ENCODE assay signal across 9 cellular contexts in the genomic region with DNA sequence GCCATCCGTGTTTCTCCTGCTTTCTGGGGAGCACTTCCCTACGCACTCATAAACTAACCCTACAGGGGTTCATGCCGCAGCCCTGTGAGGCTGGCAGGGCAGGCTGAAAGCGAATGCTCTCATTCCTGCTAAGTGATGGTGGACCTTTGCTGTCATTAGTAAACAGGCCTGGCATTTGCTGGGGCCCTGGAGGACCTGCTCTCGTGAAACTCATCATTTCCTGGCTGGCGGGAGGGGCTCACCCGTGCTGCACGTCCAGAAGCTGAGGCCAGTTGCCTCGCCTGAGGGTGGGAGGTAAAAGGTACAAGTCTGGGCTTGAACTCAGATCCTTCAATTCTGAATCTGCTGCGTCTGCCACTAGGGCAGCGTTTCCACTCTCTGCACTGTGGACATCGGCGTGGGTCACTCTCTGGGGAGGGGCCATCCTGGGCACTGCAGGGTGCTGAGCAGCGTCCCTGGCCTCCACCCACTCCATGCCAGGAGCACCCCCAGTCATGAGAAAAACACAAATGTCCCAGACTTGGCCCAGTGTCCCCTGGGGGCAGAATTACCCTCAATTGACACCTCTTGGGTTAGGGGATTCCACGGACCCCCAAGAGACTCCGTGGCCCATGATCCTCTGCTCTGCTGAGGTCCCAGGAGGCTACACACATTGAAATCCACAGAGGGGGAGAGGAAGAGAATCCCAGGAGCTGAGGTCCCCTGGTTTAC. TPM values are rescaled to one million over a fixed set of nuclear protein-coding genes. Genes with fewer than 3 reads are reported as not detected.
DNase-seq lines count a peak whose midpoint lies in the region; ATAC-seq, FAIRE-seq and TF ChIP-seq lines count a peak whose summit lies in the region.
"Had no signal": no experiment of that assay in that cellular context is flagged by ENCODE, and none has a peak within 500 bp of the region (broad histone marks: within the 10 kb centered on the region; RNA-seq: fewer than 3 reads in every experiment).

No MANE protein-coding gene starts in this region.

- H3K4me2 ChIP-seq in Loucy (ENCODE audit: low read depth, low read length, poor library complexity, severe bottlenecking) = peak overlapping the region; percentile 88
- H3K4me2 ChIP-seq in trophoblast cell (ENCODE audit: low read length) = no peak overlapping the region

- peaks cover 70% of the 10 kb centered on the region for H3K4me1 ChIP-seq in Loucy (ENCODE audit: insufficient read depth, low read length, poor library complexity, severe bottlenecking)
- peaks cover 20 to 24% of the 10 kb centered on the region in 2 experiments for H3K4me1 ChIP-seq in trophoblast cell (ENCODE audit: control insufficient read depth in 1 of 2, insufficient read depth in 2 of 2, low read length in 2 of 2)

- H2BK120ac ChIP-seq in trophoblast cell (ENCODE audit: insufficient read depth, low read length, poor library complexity) = peak overlapping the region; percentile 80

- peak overlapping the region; percentile 41 for H3K18ac ChIP-seq in trophoblast cell (ENCODE audit: low read length)

- H2AFZ ChIP-seq in Loucy (ENCODE audit: low read length) = no peak overlapping the region
- no peak overlapping the region for H2AFZ ChIP-seq in trophoblast cell (ENCODE audit: insufficient read depth, low read length, poor library complexity)

- H3K4me3 ChIP-seq in Loucy (ENCODE audit: low read length, poor library complexity, severe bottlenecking) = peak overlapping the region; percentile 71
- H3K4me3 ChIP-seq in bronchial epithelial cell (ENCODE audit: low read depth, low read length) = no peak overlapping the region
- no peak overlapping the region for H3K4me3 ChIP-seq in trophoblast cell (ENCODE audit: low read depth, low read length)

- no peaks in the 10 kb centered on the region for H3K36me3 ChIP-seq in Loucy (ENCODE audit: insufficient read depth, low read length)
- peaks cover 2% of the 10 kb centered on the region for H3K36me3 ChIP-seq in bronchial epithelial cell (ENCODE audit: control insufficient read depth, insufficient read depth, low read length)
- peaks cover 2 to 11% of the 10 kb centered on the region in 2 experiments for H3K36me3 ChIP-seq in trophoblast cell (ENCODE audit: control insufficient read depth in 1 of 2, insufficient read depth in 2 of 2, low read length in 2 of 2)

- peak overlapping the region; percentile 56 for H4K12ac ChIP-seq in trophoblast cell (ENCODE audit: low read depth, low read length)

- H3K79me1 ChIP-seq in trophoblast cell (ENCODE audit: low read length) = peaks cover 17% of the 10 kb centered on the region

- no peak overlapping the region for H3K23ac ChIP-seq in trophoblast cell (ENCODE audit: low read length)

- H3K9me2 ChIP-seq in Loucy (replicated peaks; ENCODE audit: low read depth, low read length) = no peaks in the 10 kb centered on the region

- no CpG with 5 or more reads among the region's 16 CpGs for WGBS in trophoblast cell (ENCODE audit: extremely low coverage, insufficient coverage, insufficient read length)

- peak overlapping the region; percentile 59 for H4K8ac ChIP-seq in trophoblast cell (ENCODE audit: low read depth, low read length)

- peak; percentile 83 for DNase-seq in ELR (ENCODE audit: low read depth)
- peak; percentile 95 for DNase-seq in bronchial epithelial cell (ENCODE audit: low read depth)
- DNase-seq in trophoblast cell = peak; percentile 92
- no peak for DNase-seq in NCI-H2171 (lab: John Stamatoyannopoulos, UW)

- H3K27me3 ChIP-seq in Loucy (ENCODE audit: insufficient read depth, low read length, poor library complexity, severe bottlenecking) (no peaks in the 10 kb centered on the region), bronchial epithelial cell (ENCODE audit: control insufficient read depth, insufficient read depth, low read length) (no peaks in the 10 kb centered on the region), trophoblast cell (ENCODE audit: insufficient read depth, low read length) (no peaks in the 10 kb centered on the region)

- ATAC-seq in HG03196 (IDR thresholded peaks at IDR 0.05; ENCODE audit: unreplicated experiment) (no peak), GM19395 (IDR thresholded peaks at IDR 0.05; ENCODE audit: unreplicated experiment) (no peak), GM21360 (IDR thresholded peaks at IDR 0.05; ENCODE audit: unreplicated experiment) (no peak)

- peaks cover 3% of the 10 kb centered on the region; the same call in 1 of the 2 replicates for H3F3A ChIP-seq in Loucy (ENCODE audit: low read depth)

- TF ChIP-seq CTCF in Loucy (conservative IDR thresholded peaks at IDR 0.05; ENCODE audit: low read length) (peak; percentile 40), bronchial epithelial cell (IDR thresholded peaks at IDR 0.05; ENCODE audit: insufficient read depth, low read length, severe bottlenecking) (peak; percentile 27)

- no peaks in the 10 kb centered on the region for H4K20me1 ChIP-seq in Loucy (ENCODE audit: insufficient read depth, low read length, poor library complexity, severe bottlenecking)

- peak overlapping the region; percentile 11 for H2AK5ac ChIP-seq in trophoblast cell (ENCODE audit: low read length)

- peaks cover 84% of the 10 kb centered on the region for H3K79me2 ChIP-seq in Loucy (ENCODE audit: insufficient read depth, low read length)
- peaks cover 4% of the 10 kb centered on the region for H3K79me2 ChIP-seq in trophoblast cell (ENCODE audit: control insufficient read depth, insufficient read depth, low read length, poor library complexity)

- H3K14ac ChIP-seq in trophoblast cell (ENCODE audit: low read length) = peak overlapping the region; percentile 45

- H3K27ac ChIP-seq in trophoblast cell (ENCODE audit: low read depth, low read length) = peak overlapping the region; percentile 79

- peak; percentile 32 for FAIRE-seq in bronchial epithelial cell (lab: Jason Lieb, UNC)
- FAIRE-seq: H54 had no signal

- H2BK12ac ChIP-seq in trophoblast cell (ENCODE audit: low read length) = peak overlapping the region; percentile 66

- peak overlapping the region; percentile 90 for H3K9ac ChIP-seq in Loucy (ENCODE audit: low read depth, low read length, poor library complexity, severe bottlenecking)
- no peak overlapping the region for H3K9ac ChIP-seq in trophoblast cell (ENCODE audit: low read length)

- peak overlapping the region; percentile 80 for H4K91ac ChIP-seq in trophoblast cell (ENCODE audit: low read depth, low read length)

- H3K9me3 ChIP-seq in Loucy (ENCODE audit: insufficient read depth, low read depth, low read length) (no peaks in the 10 kb centered on the region), trophoblast cell (ENCODE audit: insufficient read depth, low read depth, low read length) (no peaks in the 10 kb centered on the region)

- peak overlapping the region; percentile 74 for H2BK5ac ChIP-seq in trophoblast cell (ENCODE audit: low read depth, low read length, poor library complexity)

- peak overlapping the region; percentile 40 for H3K4ac ChIP-seq in trophoblast cell (ENCODE audit: low read depth, low read length)

RNA-seq across cellular contexts. Expression of gene MOB3A, which starts 7.0 kb away (rescaled TPM):
- total RNA-seq in bronchial epithelial cell = 15.8 and 19.5 TPM in 2 replicates
- polyA plus RNA-seq in trophoblast cell (2013) = 34.5 and 34.8 TPM in 2 replicates

RNA-seq across cellular contexts. Expression of gene IZUMO4, which starts 7.6 kb away (rescaled TPM):
- 3.7 and 5.9 TPM in 2 replicates for total RNA-seq in bronchial epithelial cell
- polyA plus RNA-seq in trophoblast cell (2013) = 1.2 and 1.5 TPM in 2 replicates

RNA-seq across cellular contexts. Expression of gene MKNK2, which starts 38.1 kb away (rescaled TPM):
- total RNA-seq in bronchial epithelial cell = 251 and 1,002 TPM in 2 replicates
- polyA plus RNA-seq in trophoblast cell (2013) = 339 and 368 TPM in 2 replicates
